In the genomic region with DNA sequence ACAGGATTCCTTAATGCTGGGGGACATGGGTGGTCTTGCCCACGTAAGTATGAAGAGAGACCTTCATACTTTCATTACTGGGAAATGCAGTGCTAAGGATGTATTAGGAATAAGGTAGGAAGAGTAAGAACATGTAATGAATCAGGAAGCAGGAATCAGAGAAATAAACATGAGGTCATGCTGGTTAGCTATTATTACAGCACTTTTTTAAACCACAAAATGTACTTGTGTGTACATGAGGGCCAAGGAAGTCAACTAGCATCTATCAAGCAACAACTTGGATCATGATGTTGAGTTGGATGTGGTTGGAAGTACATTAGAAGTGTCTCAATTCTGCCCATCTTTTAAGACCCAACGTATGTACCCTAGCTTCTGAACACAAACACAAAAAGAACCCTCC, we compare ENCODE assay signal across 22 cellular contexts.
DNase-seq lines count a peak whose midpoint lies in the region; ATAC-seq lines count a peak whose summit lies in the region.
"Had no signal": no experiment of that assay in that cellular context is flagged by ENCODE, and none has a peak within 500 bp of the region (broad histone marks: within the 10 kb centered on the region; RNA-seq: fewer than 3 reads in every experiment).

No MANE protein-coding gene starts in this region.

- no peak overlapping the region for H3K27ac ChIP-seq in epithelial cell of prostate
- H3K27ac ChIP-seq: A549 had no signal

- peak; percentile 39 for DNase-seq in H4 (ENCODE audit: low spot score)
- DNase-seq in M059J (ENCODE audit: low read depth): peak; percentile 34
- DNase-seq in epithelial cell of prostate (ENCODE audit: low read depth, low spot score): peak; percentile 14
- DNase-seq in kidney tubule cell (ENCODE audit: low spot score): peak; percentile 72
- no peak for DNase-seq in NCI-H1092 treated with DMSO at 0.1 percent for 48 hours (lab: John Stamatoyannopoulos, UW)
- DNase-seq in HT-29 (ENCODE audit: low spot score): no peak
- DNase-seq in DMS53 (lab: John Stamatoyannopoulos, UW): no peak
- DNase-seq: BE2C, DMS79, NCI-H1105, NCI-H146, NCI-H2029 treated with DMSO at 0.1 percent for 48 hours, NCI-H345, NCI-H524, NCI-H82 had no signal

- ATAC-seq in GM18909 (IDR thresholded peaks at IDR 0.05; ENCODE audit: poor library complexity, unreplicated experiment): no peak
- ATAC-seq: A549, GM12878, GM23338, K562, Panc1, SK-N-SH treated with all-trans-retinoic acid at 6 μM for 48 hours had no signal

Comparison
In these comparisons a context has a peak if more than half of its experiments do, and no peak if none do; other contexts are left out.
1. DNase-seq: peak in H4 (single experiment), M059J (single experiment), epithelial cell of prostate (single experiment) and kidney tubule cell (single experiment); none in NCI-H1092 treated with DMSO at 0.1 percent for 48 hours (single experiment), HT-29 (single experiment) and DMS53 (single experiment).